ENCODE assay signal across 1 cellular context in genomic region chr11:45209904-45210699, GRCh38.
TF ChIP-seq lines count a peak whose summit lies in the region.

No MANE protein-coding gene starts in this region.

TF ChIP-seq in HepG2, 621 proteins besides CTCF, POLR2A, EP300 and RAD21 (continued from another document):
- no peak for TF ChIP-seq STAT6 (CRISPR knock-in tag; IDR thresholded peaks at IDR 0.05; ENCODE audit: borderline replicate concordance)
- no peak for TF ChIP-seq CCAR2 (optimal IDR thresholded peaks at IDR 0.05; ENCODE audit: low read depth, low read length)
- no peak for TF ChIP-seq MLX (CRISPR knock-in tag; IDR thresholded peaks at IDR 0.05)
